In genomic region chr16:88448461-88449266, GRCh38 we compare ENCODE assay signal across 20 cellular contexts. TPM values are rescaled to one million over a fixed set of nuclear protein-coding genes. Genes with fewer than 3 reads are reported as not detected.
A peak's percentile ranks its signal among the peaks of the same experiment; 100 is the strongest.
DNase-seq lines count a peak whose midpoint lies in the region; ATAC-seq, FAIRE-seq and TF ChIP-seq lines count a peak whose summit lies in the region.
"Had no signal": no experiment of that assay in that cellular context is flagged by ENCODE, and none has a peak within 500 bp of the region (broad histone marks: within the 10 kb centered on the region; RNA-seq: fewer than 3 reads in every experiment).

No MANE protein-coding gene starts in this region.

- no peak for ATAC-seq in WTC11
- no peak for ATAC-seq in GM19035 (IDR thresholded peaks at IDR 0.05; ENCODE audit: unreplicated experiment)
- ATAC-seq: Right ventricle myocardium inferior had no signal

- CTCF ChIA-PET in WTC11 (lab: Charles Lee) = interaction anchor here (0.6 to 1.9 kb wide), 4 partner anchors 11 to 114 kb away, joined by 3 to 7 read pairs (median 3); no protein-coding TSS in a partner anchor

- POLR2A ChIA-PET in WTC11 (lab: Charles Lee) = no interaction called here

- H3K4me3 ChIP-seq in retinal pigment epithelial cell (ENCODE audit: low read length) = no peak overlapping the region
- H3K4me3 ChIP-seq: sigmoid colon had no signal

- FAIRE-seq in HTR-8/SVneo (lab: Jason Lieb, UNC) = no peak

- H3K9me3 Mint-ChIP-seq in WTC11 = no peaks in the 10 kb centered on the region
- H3K9me3 Mint-ChIP-seq in activated T-helper 2 cell treated with anti-CD3 and anti-CD28 coated beads, Interferon-gamma antibody, Interleukin-2, Interleukin-4, amounts not matched to agents 10 μg/mL and 5 μg/mL and 100 μg/mL, durations not matched to agents 14 hours and 24 hours and 36 hours = no peaks in the 10 kb centered on the region
- H3K9me3 Mint-ChIP-seq: activated CD4-positive, alpha-beta T cell treated with anti-CD3 and anti-CD28 coated beads, Interleukin-2, amount 10 ng/mL, durations not matched to agents 24 days and 14 days; activated naive CD8-positive, alpha-beta T cell treated with anti-CD3 and anti-CD28 coated beads, Interleukin-2, amount 10 ng/mL, durations not matched to agents 7 days and 5 days; mesothelial cell of epicardium had no signal

- no peaks in the 10 kb centered on the region for H3K36me3 Mint-ChIP-seq in WTC11
- no peaks in the 10 kb centered on the region for H3K36me3 Mint-ChIP-seq in activated T-helper 2 cell treated with anti-CD3 and anti-CD28 coated beads, Interferon-gamma antibody, Interleukin-2, Interleukin-4, amounts not matched to agents 10 μg/mL and 5 μg/mL and 100 μg/mL, durations not matched to agents 14 hours and 24 hours and 36 hours (ENCODE audit: low read depth)
- H3K36me3 Mint-ChIP-seq: activated naive CD8-positive, alpha-beta T cell treated with anti-CD3 and anti-CD28 coated beads, Interleukin-2, amount 10 ng/mL, durations not matched to agents 7 days and 5 days; mesothelial cell of epicardium had no signal

- no peak for TF ChIP-seq CTCF in WTC11 (IDR thresholded peaks at IDR 0.05)
- TF ChIP-seq CTCF in retinal pigment epithelial cell (conservative IDR thresholded peaks at IDR 0.05; ENCODE audit: low read depth, low read length) = no peak

- H3K27me3 Mint-ChIP-seq in WTC11 (ENCODE audit: low read depth) = peaks cover 26% of the 10 kb centered on the region
- peaks cover 17% of the 10 kb centered on the region for H3K27me3 Mint-ChIP-seq in activated T-helper 2 cell treated with anti-CD3 and anti-CD28 coated beads, Interferon-gamma antibody, Interleukin-2, Interleukin-4, amounts not matched to agents 10 μg/mL and 5 μg/mL and 100 μg/mL, durations not matched to agents 14 hours and 24 hours and 36 hours (ENCODE audit: low read depth)

- DNase-seq in SKM-1 treated with dmso at 0.1 percent for 144 hours (lab: John Stamatoyannopoulos, UW; ENCODE audit: unreplicated experiment) (peak; percentile 40), SKM-1 (lab: John Stamatoyannopoulos, UW; ENCODE audit: unreplicated experiment) (no peak), NCI-H526 treated with DMSO at 0.1 percent for 48 hours (lab: John Stamatoyannopoulos, UW) (peak; percentile 10), WTC11 (ENCODE audit: low spot score) (no peak), retinal pigment epithelial cell (ENCODE audit: low read depth) (peak; percentile 79), HTR-8/SVneo (ENCODE audit: insufficient read length, low spot score) (no peak)
- no peak for DNase-seq in activated T-helper 2 cell treated with anti-CD3 and anti-CD28 coated beads, Interferon-gamma antibody, Interleukin-2, Interleukin-4, amounts not matched to agents 10 μg/mL and 5 μg/mL and 100 μg/mL, durations not matched to agents 14 hours and 24 hours and 36 hours (ENCODE audit: low spot score)
- DNase-seq: activated CD4-positive, alpha-beta T cell treated with anti-CD3 and anti-CD28 coated beads, Interleukin-2, amount 10 ng/mL, durations not matched to agents 24 days and 14 days; activated naive CD8-positive, alpha-beta T cell treated with anti-CD3 and anti-CD28 coated beads, Interleukin-2, amount 10 ng/mL, durations not matched to agents 7 days and 5 days; Calu3; effector CD8-positive, alpha-beta T cell; GOT3; hippocampal formation; kidney glomerular epithelial cell; NCI-H2029; NCI-H524 treated with DMSO at 0.1 percent for 48 hours; sigmoid colon had no signal

- intact Hi-C loops in activated T-helper 2 cell treated with anti-CD3 and anti-CD28 coated beads, Interferon-gamma antibody, Interleukin-2, Interleukin-4, amounts not matched to agents 10 μg/mL and 5 μg/mL and 100 μg/mL, durations not matched to agents 14 hours and 24 hours and 36 hours (cut with micrococcal nuclease) = no loop called here

- peak overlapping the region; percentile 53; the same call in 1 of the 2 replicates for H3K27ac Mint-ChIP-seq in WTC11
- H3K27ac Mint-ChIP-seq in activated T-helper 2 cell treated with anti-CD3 and anti-CD28 coated beads, Interferon-gamma antibody, Interleukin-2, Interleukin-4, amounts not matched to agents 10 μg/mL and 5 μg/mL and 100 μg/mL, durations not matched to agents 14 hours and 24 hours and 36 hours = no peak overlapping the region
- H3K27ac Mint-ChIP-seq: activated CD4-positive, alpha-beta T cell treated with anti-CD3 and anti-CD28 coated beads, Interleukin-2, amount 10 ng/mL, durations not matched to agents 24 days and 14 days; activated naive CD8-positive, alpha-beta T cell treated with anti-CD3 and anti-CD28 coated beads, Interleukin-2, amount 10 ng/mL, durations not matched to agents 7 days and 5 days; mesothelial cell of epicardium had no signal

- no peak overlapping the region for H3K4me3 Mint-ChIP-seq in WTC11
- H3K4me3 Mint-ChIP-seq in activated T-helper 2 cell treated with anti-CD3 and anti-CD28 coated beads, Interferon-gamma antibody, Interleukin-2, Interleukin-4, amounts not matched to agents 10 μg/mL and 5 μg/mL and 100 μg/mL, durations not matched to agents 14 hours and 24 hours and 36 hours (ENCODE audit: low read depth) = no peak overlapping the region
- H3K4me3 Mint-ChIP-seq: activated CD4-positive, alpha-beta T cell treated with anti-CD3 and anti-CD28 coated beads, Interleukin-2, amount 10 ng/mL, durations not matched to agents 24 days and 14 days; activated naive CD8-positive, alpha-beta T cell treated with anti-CD3 and anti-CD28 coated beads, Interleukin-2, amount 10 ng/mL, durations not matched to agents 7 days and 5 days; mesothelial cell of epicardium had no signal

- no peaks in the 10 kb centered on the region for H3K4me1 Mint-ChIP-seq in WTC11
- H3K4me1 Mint-ChIP-seq in activated T-helper 2 cell treated with anti-CD3 and anti-CD28 coated beads, Interferon-gamma antibody, Interleukin-2, Interleukin-4, amounts not matched to agents 10 μg/mL and 5 μg/mL and 100 μg/mL, durations not matched to agents 14 hours and 24 hours and 36 hours (ENCODE audit: low read depth) = peaks cover 6% of the 10 kb centered on the region

TF ChIP-seq in WTC11, 78 proteins besides CTCF, POLR2A, EP300 and RAD21:
- TF ChIP-seq NFYB (CRISPR knock-in tag; conservative IDR thresholded peaks at IDR 0.05; ENCODE audit: low read depth) (no peak), ZBTB21 (CRISPR knock-in tag; IDR thresholded peaks at IDR 0.05; ENCODE audit: borderline replicate concordance) (no peak), FOXJ3 (CRISPR knock-in tag; IDR thresholded peaks at IDR 0.05; ENCODE audit: borderline replicate concordance) (no peak), JAZF1 (CRISPR knock-in tag; IDR thresholded peaks at IDR 0.05) (no peak), TEAD4 (CRISPR knock-in tag; IDR thresholded peaks at IDR 0.05) (no peak), NR3C1 (CRISPR knock-in tag; conservative IDR thresholded peaks at IDR 0.05; ENCODE audit: low read depth) (no peak), ERG (CRISPR knock-in tag; IDR thresholded peaks at IDR 0.05) (no peak), ESRRA (CRISPR knock-in tag; IDR thresholded peaks at IDR 0.05; ENCODE audit: borderline replicate concordance) (no peak), ETV6 (CRISPR knock-in tag; IDR thresholded peaks at IDR 0.05) (no peak), SOX15 (CRISPR knock-in tag; IDR thresholded peaks at IDR 0.05) (no peak), HMGA2 (CRISPR knock-in tag; IDR thresholded peaks at IDR 0.05) (no peak), ZSCAN18 (CRISPR knock-in tag; IDR thresholded peaks at IDR 0.05) (no peak), FOXK1 (CRISPR knock-in tag; IDR thresholded peaks at IDR 0.05) (no peak)

RNA-seq across cellular contexts. Expression of gene ZFPM1, which starts 4.4 kb away (rescaled TPM):
- total RNA-seq in WTC11 (2021) = 8.1 to 9.3 TPM (median 8.5 TPM) in 3 replicates
- 12.9 and 14.5 TPM in 2 replicates for total RNA-seq in activated T-helper 2 cell treated with anti-CD3 and anti-CD28 coated beads, Interferon-gamma antibody, Interleukin-2, Interleukin-4, amounts not matched to agents 10 μg/mL and 5 μg/mL and 100 μg/mL, durations not matched to agents 14 hours and 24 hours and 36 hours

Comparison
In these comparisons a context has a peak if more than half of its experiments do, and no peak if none do; other contexts are left out.
1. DNase-seq: peak in SKM-1 treated with dmso at 0.1 percent for 144 hours (single experiment), NCI-H526 treated with DMSO at 0.1 percent for 48 hours (single experiment) and retinal pigment epithelial cell (single experiment); none in SKM-1 (single experiment), WTC11 (single experiment), activated T-helper 2 cell treated with anti-CD3 and anti-CD28 coated beads, Interferon-gamma antibody, Interleukin-2, Interleukin-4, amounts not matched to agents 10 μg/mL and 5 μg/mL and 100 μg/mL, durations not matched to agents 14 hours and 24 hours and 36 hours (single experiment) and HTR-8/SVneo (single experiment).